1 cellular context compared by ENCODE assay signal in the genomic region with DNA sequence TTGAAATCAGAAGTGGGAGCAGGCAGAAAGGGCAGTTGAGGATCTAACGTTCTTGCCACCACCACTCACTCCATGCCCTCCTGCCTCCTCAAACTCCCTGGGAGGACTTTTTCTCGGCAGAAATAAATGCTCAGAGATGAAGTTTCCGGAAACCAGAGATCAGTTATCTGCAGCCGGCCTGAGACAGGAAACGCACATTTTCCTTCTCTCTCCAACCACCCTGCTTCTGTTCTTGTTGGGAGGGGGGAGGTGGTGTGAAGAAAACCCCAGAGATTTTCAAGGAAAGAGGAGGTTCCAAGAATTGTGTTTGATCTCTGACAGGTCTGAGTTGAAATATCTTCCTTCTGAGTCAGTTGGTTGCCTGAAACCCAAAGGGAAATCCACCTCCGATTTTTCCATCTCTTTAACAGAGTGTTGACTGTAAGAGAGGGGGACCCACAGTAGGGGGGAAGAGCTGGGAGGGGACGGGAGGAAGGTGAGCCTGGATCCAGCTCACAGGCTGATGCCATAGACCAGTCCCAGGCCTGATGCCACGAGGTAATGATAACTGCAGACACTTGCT.
TF ChIP-seq lines count a peak whose summit lies in the region.

No MANE protein-coding gene starts in this region.

TF ChIP-seq in K562, 482 proteins besides CTCF, POLR2A, EP300 and RAD21 (continued from another document and continues in another):
- peak; percentile 39; the same call in 1 of the 2 replicates for TF ChIP-seq DPF2 (IDR thresholded peaks at IDR 0.05)
- TF ChIP-seq FUS (optimal IDR thresholded peaks at IDR 0.05; ENCODE audit: low read depth, low read length) = no peak
- TF ChIP-seq, protein P1, sequence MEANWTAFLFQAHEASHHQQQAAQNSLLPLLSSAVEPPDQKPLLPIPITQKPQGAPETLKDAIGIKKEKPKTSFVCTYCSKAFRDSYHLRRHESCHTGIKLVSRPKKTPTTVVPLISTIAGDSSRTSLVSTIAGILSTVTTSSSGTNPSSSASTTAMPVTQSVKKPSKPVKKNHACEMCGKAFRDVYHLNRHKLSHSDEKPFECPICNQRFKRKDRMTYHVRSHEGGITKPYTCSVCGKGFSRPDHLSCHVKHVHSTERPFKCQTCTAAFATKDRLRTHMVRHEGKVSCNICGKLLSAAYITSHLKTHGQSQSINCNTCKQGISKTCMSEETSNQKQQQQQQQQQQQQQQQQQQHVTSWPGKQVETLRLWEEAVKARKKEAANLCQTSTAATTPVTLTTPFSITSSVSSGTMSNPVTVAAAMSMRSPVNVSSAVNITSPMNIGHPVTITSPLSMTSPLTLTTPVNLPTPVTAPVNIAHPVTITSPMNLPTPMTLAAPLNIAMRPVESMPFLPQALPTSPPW (CRISPR knock-in tag; IDR thresholded peaks at IDR 0.05) = peak; percentile 65
- TF ChIP-seq ZNF282 (CRISPR knock-in tag; IDR thresholded peaks at IDR 0.05) = no peak
- TF ChIP-seq CBX8 (IDR thresholded peaks at IDR 0.05; ENCODE audit: borderline replicate concordance, extremely low read depth, low read depth, low read length, poor library complexity, severe bottlenecking) = no peak
- peak in 1 of 2 experiments; percentile 34; a peak in 1 of 4 replicates for TF ChIP-seq SRF (CRISPR knock-in tag; IDR thresholded peaks at IDR 0.05)
- TF ChIP-seq, protein P2, sequence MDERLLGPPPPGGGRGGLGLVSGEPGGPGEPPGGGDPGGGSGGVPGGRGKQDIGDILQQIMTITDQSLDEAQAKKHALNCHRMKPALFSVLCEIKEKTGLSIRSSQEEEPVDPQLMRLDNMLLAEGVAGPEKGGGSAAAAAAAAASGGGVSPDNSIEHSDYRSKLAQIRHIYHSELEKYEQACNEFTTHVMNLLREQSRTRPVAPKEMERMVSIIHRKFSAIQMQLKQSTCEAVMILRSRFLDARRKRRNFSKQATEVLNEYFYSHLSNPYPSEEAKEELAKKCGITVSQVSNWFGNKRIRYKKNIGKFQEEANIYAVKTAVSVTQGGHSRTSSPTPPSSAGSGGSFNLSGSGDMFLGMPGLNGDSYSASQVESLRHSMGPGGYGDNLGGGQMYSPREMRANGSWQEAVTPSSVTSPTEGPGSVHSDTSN (CRISPR knock-in tag; IDR thresholded peaks at IDR 0.05; ENCODE audit: low read depth) = no peak
- TF ChIP-seq, protein P2 (tag; conservative IDR thresholded peaks at IDR 0.05; ENCODE audit: low read depth) = peak; percentile 44; the same call in 1 of the 2 replicates
- 0 out of 2 replicates have a peak, but pooled peaks have one; percentile 29 for TF ChIP-seq CBX1 (IDR thresholded peaks at IDR 0.05; ENCODE audit: low read depth)
- peak; percentile 52; the same call in 1 of the 2 replicates for TF ChIP-seq L3MBTL2 (IDR thresholded peaks at IDR 0.05)
- TF ChIP-seq CXXC5 (CRISPR knock-in tag; IDR thresholded peaks at IDR 0.05) = 0 out of 2 replicates have a peak, but pooled peaks have one; percentile 17
- peak; percentile 24; the same call in 1 of the 2 replicates for TF ChIP-seq DIDO1 (tag; IDR thresholded peaks at IDR 0.05; ENCODE audit: low read depth)
- TF ChIP-seq, protein P3, sequence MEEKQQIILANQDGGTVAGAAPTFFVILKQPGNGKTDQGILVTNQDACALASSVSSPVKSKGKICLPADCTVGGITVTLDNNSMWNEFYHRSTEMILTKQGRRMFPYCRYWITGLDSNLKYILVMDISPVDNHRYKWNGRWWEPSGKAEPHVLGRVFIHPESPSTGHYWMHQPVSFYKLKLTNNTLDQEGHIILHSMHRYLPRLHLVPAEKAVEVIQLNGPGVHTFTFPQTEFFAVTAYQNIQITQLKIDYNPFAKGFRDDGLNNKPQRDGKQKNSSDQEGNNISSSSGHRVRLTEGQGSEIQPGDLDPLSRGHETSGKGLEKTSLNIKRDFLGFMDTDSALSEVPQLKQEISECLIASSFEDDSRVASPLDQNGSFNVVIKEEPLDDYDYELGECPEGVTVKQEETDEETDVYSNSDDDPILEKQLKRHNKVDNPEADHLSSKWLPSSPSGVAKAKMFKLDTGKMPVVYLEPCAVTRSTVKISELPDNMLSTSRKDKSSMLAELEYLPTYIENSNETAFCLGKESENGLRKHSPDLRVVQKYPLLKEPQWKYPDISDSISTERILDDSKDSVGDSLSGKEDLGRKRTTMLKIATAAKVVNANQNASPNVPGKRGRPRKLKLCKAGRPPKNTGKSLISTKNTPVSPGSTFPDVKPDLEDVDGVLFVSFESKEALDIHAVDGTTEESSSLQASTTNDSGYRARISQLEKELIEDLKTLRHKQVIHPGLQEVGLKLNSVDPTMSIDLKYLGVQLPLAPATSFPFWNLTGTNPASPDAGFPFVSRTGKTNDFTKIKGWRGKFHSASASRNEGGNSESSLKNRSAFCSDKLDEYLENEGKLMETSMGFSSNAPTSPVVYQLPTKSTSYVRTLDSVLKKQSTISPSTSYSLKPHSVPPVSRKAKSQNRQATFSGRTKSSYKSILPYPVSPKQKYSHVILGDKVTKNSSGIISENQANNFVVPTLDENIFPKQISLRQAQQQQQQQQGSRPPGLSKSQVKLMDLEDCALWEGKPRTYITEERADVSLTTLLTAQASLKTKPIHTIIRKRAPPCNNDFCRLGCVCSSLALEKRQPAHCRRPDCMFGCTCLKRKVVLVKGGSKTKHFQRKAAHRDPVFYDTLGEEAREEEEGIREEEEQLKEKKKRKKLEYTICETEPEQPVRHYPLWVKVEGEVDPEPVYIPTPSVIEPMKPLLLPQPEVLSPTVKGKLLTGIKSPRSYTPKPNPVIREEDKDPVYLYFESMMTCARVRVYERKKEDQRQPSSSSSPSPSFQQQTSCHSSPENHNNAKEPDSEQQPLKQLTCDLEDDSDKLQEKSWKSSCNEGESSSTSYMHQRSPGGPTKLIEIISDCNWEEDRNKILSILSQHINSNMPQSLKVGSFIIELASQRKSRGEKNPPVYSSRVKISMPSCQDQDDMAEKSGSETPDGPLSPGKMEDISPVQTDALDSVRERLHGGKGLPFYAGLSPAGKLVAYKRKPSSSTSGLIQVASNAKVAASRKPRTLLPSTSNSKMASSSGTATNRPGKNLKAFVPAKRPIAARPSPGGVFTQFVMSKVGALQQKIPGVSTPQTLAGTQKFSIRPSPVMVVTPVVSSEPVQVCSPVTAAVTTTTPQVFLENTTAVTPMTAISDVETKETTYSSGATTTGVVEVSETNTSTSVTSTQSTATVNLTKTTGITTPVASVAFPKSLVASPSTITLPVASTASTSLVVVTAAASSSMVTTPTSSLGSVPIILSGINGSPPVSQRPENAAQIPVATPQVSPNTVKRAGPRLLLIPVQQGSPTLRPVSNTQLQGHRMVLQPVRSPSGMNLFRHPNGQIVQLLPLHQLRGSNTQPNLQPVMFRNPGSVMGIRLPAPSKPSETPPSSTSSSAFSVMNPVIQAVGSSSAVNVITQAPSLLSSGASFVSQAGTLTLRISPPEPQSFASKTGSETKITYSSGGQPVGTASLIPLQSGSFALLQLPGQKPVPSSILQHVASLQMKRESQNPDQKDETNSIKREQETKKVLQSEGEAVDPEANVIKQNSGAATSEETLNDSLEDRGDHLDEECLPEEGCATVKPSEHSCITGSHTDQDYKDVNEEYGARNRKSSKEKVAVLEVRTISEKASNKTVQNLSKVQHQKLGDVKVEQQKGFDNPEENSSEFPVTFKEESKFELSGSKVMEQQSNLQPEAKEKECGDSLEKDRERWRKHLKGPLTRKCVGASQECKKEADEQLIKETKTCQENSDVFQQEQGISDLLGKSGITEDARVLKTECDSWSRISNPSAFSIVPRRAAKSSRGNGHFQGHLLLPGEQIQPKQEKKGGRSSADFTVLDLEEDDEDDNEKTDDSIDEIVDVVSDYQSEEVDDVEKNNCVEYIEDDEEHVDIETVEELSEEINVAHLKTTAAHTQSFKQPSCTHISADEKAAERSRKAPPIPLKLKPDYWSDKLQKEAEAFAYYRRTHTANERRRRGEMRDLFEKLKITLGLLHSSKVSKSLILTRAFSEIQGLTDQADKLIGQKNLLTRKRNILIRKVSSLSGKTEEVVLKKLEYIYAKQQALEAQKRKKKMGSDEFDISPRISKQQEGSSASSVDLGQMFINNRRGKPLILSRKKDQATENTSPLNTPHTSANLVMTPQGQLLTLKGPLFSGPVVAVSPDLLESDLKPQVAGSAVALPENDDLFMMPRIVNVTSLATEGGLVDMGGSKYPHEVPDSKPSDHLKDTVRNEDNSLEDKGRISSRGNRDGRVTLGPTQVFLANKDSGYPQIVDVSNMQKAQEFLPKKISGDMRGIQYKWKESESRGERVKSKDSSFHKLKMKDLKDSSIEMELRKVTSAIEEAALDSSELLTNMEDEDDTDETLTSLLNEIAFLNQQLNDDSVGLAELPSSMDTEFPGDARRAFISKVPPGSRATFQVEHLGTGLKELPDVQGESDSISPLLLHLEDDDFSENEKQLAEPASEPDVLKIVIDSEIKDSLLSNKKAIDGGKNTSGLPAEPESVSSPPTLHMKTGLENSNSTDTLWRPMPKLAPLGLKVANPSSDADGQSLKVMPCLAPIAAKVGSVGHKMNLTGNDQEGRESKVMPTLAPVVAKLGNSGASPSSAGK (IDR thresholded peaks at IDR 0.05) = peak; percentile 43; the same call in 1 of the 2 replicates
- TF ChIP-seq ZNF384 (IDR thresholded peaks at IDR 0.05; ENCODE audit: low read depth, low read length) = no peak
- TF ChIP-seq MTA2 (IDR thresholded peaks at IDR 0.05; ENCODE audit: low read depth) = no peak
- TF ChIP-seq GABPA (tag; conservative IDR thresholded peaks at IDR 0.05; ENCODE audit: low read depth) = peak; percentile 84
- peak in 1 of 2 experiments; percentile 58; a peak in 1 of 4 replicates for TF ChIP-seq RCOR1 (IDR thresholded peaks at IDR 0.05; ENCODE audit: borderline replicate concordance in 1 of 2, low read depth in 2 of 2, low read length in 2 of 2)
- peak; percentile 94 for TF ChIP-seq LEF1 (IDR thresholded peaks at IDR 0.05)
- no peak for TF ChIP-seq ZNF274 (IDR thresholded peaks at IDR 0.05; ENCODE audit: borderline replicate concordance, low read depth, low read length)
- 0 out of 2 replicates have a peak, but pooled peaks have one; percentile 45 for TF ChIP-seq CTBP1 (IDR thresholded peaks at IDR 0.05; ENCODE audit: borderline replicate concordance)
- TF ChIP-seq MYC (IDR thresholded peaks at IDR 0.05; ENCODE audit: low read depth, low read length) = peak; percentile 56; the same call in 1 of the 2 replicates
- TF ChIP-seq MYC (CRISPR knock-in tag; IDR thresholded peaks at IDR 0.05; ENCODE audit: borderline replicate concordance, low read depth) = no peak
- peak; percentile 45; the same call in 1 of the 2 replicates for TF ChIP-seq STAT5A (IDR thresholded peaks at IDR 0.05; ENCODE audit: borderline replicate concordance, low read length)
- 0 out of 2 replicates have a peak, but pooled peaks have one; percentile 30 for TF ChIP-seq ATF7 (IDR thresholded peaks at IDR 0.05)
- TF ChIP-seq ZNF699 (CRISPR knock-in tag; IDR thresholded peaks at IDR 0.05; ENCODE audit: insufficient replicate concordance) = no peak
- no peak for TF ChIP-seq MXI1 (IDR thresholded peaks at IDR 0.05; ENCODE audit: low read depth, low read length)
- peak; percentile 63 for TF ChIP-seq POLR2H (tag; IDR thresholded peaks at IDR 0.05; ENCODE audit: low read depth)
- TF ChIP-seq ZNF589 (CRISPR knock-in tag; IDR thresholded peaks at IDR 0.05; ENCODE audit: low read depth) = peak; percentile 84
- no peak for TF ChIP-seq ZNF165 (CRISPR knock-in tag; IDR thresholded peaks at IDR 0.05; ENCODE audit: borderline replicate concordance)
- TF ChIP-seq GATA2 (CRISPR knock-in tag; IDR thresholded peaks at IDR 0.05) = no peak
- TF ChIP-seq, protein P4, sequence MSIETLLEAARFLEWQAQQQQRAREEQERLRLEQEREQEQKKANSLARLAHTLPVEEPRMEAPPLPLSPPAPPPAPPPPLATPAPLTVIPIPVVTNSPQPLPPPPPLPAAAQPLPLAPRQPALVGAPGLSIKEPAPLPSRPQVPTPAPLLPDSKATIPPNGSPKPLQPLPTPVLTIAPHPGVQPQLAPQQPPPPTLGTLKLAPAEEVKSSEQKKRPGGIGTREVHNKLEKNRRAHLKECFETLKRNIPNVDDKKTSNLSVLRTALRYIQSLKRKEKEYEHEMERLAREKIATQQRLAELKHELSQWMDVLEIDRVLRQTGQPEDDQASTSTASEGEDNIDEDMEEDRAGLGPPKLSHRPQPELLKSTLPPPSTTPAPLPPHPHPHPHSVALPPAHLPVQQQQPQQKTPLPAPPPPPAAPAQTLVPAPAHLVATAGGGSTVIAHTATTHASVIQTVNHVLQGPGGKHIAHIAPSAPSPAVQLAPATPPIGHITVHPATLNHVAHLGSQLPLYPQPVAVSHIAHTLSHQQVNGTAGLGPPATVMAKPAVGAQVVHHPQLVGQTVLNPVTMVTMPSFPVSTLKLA (conservative IDR thresholded peaks at IDR 0.05) = 0 out of 4 replicates have a peak, but pooled peaks of 1 of the 2 experiments have one; percentile 28
- TF ChIP-seq, protein P5, sequence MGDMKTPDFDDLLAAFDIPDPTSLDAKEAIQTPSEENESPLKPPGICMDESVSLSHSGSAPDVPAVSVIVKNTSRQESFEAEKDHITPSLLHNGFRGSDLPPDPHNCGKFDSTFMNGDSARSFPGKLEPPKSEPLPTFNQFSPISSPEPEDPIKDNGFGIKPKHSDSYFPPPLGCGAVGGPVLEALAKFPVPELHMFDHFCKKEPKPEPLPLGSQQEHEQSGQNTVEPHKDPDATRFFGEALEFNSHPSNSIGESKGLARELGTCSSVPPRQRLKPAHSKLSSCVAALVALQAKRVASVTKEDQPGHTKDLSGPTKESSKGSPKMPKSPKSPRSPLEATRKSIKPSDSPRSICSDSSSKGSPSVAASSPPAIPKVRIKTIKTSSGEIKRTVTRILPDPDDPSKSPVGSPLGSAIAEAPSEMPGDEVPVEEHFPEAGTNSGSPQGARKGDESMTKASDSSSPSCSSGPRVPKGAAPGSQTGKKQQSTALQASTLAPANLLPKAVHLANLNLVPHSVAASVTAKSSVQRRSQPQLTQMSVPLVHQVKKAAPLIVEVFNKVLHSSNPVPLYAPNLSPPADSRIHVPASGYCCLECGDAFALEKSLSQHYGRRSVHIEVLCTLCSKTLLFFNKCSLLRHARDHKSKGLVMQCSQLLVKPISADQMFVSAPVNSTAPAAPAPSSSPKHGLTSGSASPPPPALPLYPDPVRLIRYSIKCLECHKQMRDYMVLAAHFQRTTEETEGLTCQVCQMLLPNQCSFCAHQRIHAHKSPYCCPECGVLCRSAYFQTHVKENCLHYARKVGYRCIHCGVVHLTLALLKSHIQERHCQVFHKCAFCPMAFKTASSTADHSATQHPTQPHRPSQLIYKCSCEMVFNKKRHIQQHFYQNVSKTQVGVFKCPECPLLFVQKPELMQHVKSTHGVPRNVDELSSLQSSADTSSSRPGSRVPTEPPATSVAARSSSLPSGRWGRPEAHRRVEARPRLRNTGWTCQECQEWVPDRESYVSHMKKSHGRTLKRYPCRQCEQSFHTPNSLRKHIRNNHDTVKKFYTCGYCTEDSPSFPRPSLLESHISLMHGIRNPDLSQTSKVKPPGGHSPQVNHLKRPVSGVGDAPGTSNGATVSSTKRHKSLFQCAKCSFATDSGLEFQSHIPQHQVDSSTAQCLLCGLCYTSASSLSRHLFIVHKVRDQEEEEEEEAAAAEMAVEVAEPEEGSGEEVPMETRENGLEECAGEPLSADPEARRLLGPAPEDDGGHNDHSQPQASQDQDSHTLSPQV (IDR thresholded peaks at IDR 0.05) = peak; percentile 34; the same call in 1 of the 2 replicates
- no peak for TF ChIP-seq SP2 (IDR thresholded peaks at IDR 0.05; ENCODE audit: extremely low read depth, low read depth, low read length, poor library complexity, severe bottlenecking)
